8 cellular contexts compared by ENCODE assay signal in genomic region chr12:48788852-48789775, GRCh38. TPM values are rescaled to one million over a fixed set of nuclear protein-coding genes. Genes with fewer than 3 reads are reported as not detected.
DNase-seq lines count a peak whose midpoint lies in the region; ATAC-seq, FAIRE-seq and TF ChIP-seq lines count a peak whose summit lies in the region.

ADCY6 (minus strand) TSS chr12:48789089; CDS start chr12:48783434, 5,655 bp downstream.

- H3K27ac ChIP-seq in PC-3 (ENCODE audit: low read length) (no peak within 1 kb of the TSS), keratinocyte (ENCODE audit: control insufficient read depth, insufficient read depth, low read length) (peak within 1 kb of the TSS; percentile 56), skeletal muscle tissue (ENCODE audit: low read depth, low read length) (peak within 1 kb of the TSS; percentile 79)

- H3K27me3 Mint-ChIP-seq in Caco-2 (ENCODE audit: insufficient read depth, unreplicated experiment): no peaks in the 10 kb centered on the region

- H3K9me3 ChIP-seq in Caco-2 (no peaks in the 10 kb centered on the region), PC-3 (ENCODE audit: low read length) (no peaks in the 10 kb centered on the region), keratinocyte (ENCODE audit: control insufficient read depth, low read depth, low read length) (no peaks in the 10 kb centered on the region), skeletal muscle tissue (ENCODE audit: control insufficient read depth in 3 of 3, low read length in 3 of 3) (no peaks in the 10 kb centered on the region)

- ATAC-seq in PC-3 (peak; percentile 88), HG03442 (IDR thresholded peaks at IDR 0.05; ENCODE audit: unreplicated experiment) (no peak), GM21526 (IDR thresholded peaks at IDR 0.05; ENCODE audit: low FRiP score, unreplicated experiment) (no peak)

- TF ChIP-seq CTCF in Caco-2 (IDR thresholded peaks at IDR 0.05; ENCODE audit: insufficient read depth in 1 of 2, low read depth in 1 of 2, low read length in 1 of 2, severe bottlenecking in 1 of 2, unreplicated experiment in 1 of 2) (no peak), PC-3 (conservative IDR thresholded peaks at IDR 0.05; ENCODE audit: low read depth, low read length) (no peak), choroid plexus epithelial cell (conservative IDR thresholded peaks at IDR 0.05; ENCODE audit: low read depth, low read length) (no peak), keratinocyte (optimal IDR thresholded peaks at IDR 0.05 in 1 of 3, IDR thresholded peaks at IDR 0.05 in 1 of 3, conservative IDR thresholded peaks at IDR 0.05 in 1 of 3; ENCODE audit: extremely low read depth in 1 of 3, insufficient read depth in 2 of 3, low read length in 3 of 3) (peak in 1 of 3 experiments; percentile 20)

- H3K36me3 ChIP-seq in Caco-2 (ENCODE audit: control insufficient read depth, insufficient read depth, low read length): peaks cover 2% of the 10 kb centered on the region; the same call in 1 of the 2 replicates
- H3K36me3 ChIP-seq in PC-3 (ENCODE audit: low read depth, low read length): no peaks in the 10 kb centered on the region
- no peaks in the 10 kb centered on the region for H3K36me3 ChIP-seq in keratinocyte (ENCODE audit: control insufficient read depth in 2 of 2, extremely low read depth in 1 of 2, insufficient read depth in 2 of 2, low read length in 2 of 2)
- no peaks in the 10 kb centered on the region for H3K36me3 ChIP-seq in skeletal muscle tissue (ENCODE audit: control insufficient read depth in 3 of 3, insufficient read depth in 3 of 3, low read length in 3 of 3)

- H3F3A ChIP-seq in PC-3 (ENCODE audit: low read length, unreplicated experiment): no peaks in the 10 kb centered on the region

- no peaks in the 10 kb centered on the region for H3K27me3 ChIP-seq in Caco-2 (replicated peaks; ENCODE audit: control insufficient read depth, insufficient read depth, low read length)
- H3K27me3 ChIP-seq in PC-3 (ENCODE audit: low read length): no peaks in the 10 kb centered on the region
- H3K27me3 ChIP-seq in keratinocyte (ENCODE audit: control insufficient read depth, extremely low read depth, insufficient read depth, low read length): no peaks in the 10 kb centered on the region
- no peaks in the 10 kb centered on the region for H3K27me3 ChIP-seq in skeletal muscle tissue (ENCODE audit: control insufficient read depth in 3 of 3, insufficient read depth in 3 of 3, low read length in 3 of 3)

- no peaks in the 10 kb centered on the region for H3K9me3 Mint-ChIP-seq in Caco-2 (ENCODE audit: unreplicated experiment)

- dilution Hi-C loops in keratinocyte (cut with MboI; ENCODE audit: extremely low pct_ligation_motif_present, low sequenced_read_pairs): no loop called here

- H3K4me1 ChIP-seq in Caco-2 (peaks cover 29% of the 10 kb centered on the region), PC-3 (ENCODE audit: insufficient read depth, low read length) (peaks cover 16% of the 10 kb centered on the region), keratinocyte (ENCODE audit: control insufficient read depth, extremely low read depth, insufficient read depth, low read length) (peaks cover 13% of the 10 kb centered on the region), skeletal muscle tissue (ENCODE audit: control insufficient read depth in 3 of 3, insufficient read depth in 3 of 3, low read length in 3 of 3) (peaks cover 15 to 20% (median 17%) of the 10 kb centered on the region in 3 donors)

- FAIRE-seq in H54 (lab: Jason Lieb, UNC) (no peak), keratinocyte (lab: Jason Lieb, UNC) (no peak)

- BruUV-seq in Caco-2 (replicated peaks; lab: Mats Ljungman, UMichigan): no TSS peak
- no TSS peak for BruUV-seq in PC-3 (replicated peaks; lab: Mats Ljungman, UMichigan)

- peaks cover 38% of the 10 kb centered on the region for H3K79me2 ChIP-seq in PC-3 (ENCODE audit: low read length)
- peaks cover 6% of the 10 kb centered on the region for H3K79me2 ChIP-seq in keratinocyte (ENCODE audit: control insufficient read depth, insufficient read depth, low read length)

- H3K4me2 ChIP-seq in PC-3 (ENCODE audit: low read length) (peak within 1 kb of the TSS; percentile 100), keratinocyte (ENCODE audit: control insufficient read depth, extremely low read depth, insufficient read depth, low read depth, low read length) (peak within 1 kb of the TSS; percentile 88)

- POLR2A ChIA-PET in Caco-2 (lab: Charles Lee) (interaction anchor here (0.6 to 2.3 kb wide), 23 partner anchors 10 to 592 kb away, joined by 3 to 27 read pairs (median 5); partner anchors contain the start of genes ARF3, DDX23 and KANSL2), PC-3 (lab: Charles Lee; ENCODE audit: unreplicated experiment) (interaction anchor here (0.7 kb wide), 2 partner anchors 107 to 1101 kb away, joined by 6 to 10 read pairs; partner anchors contain the start of gene KANSL2)

- H3K4me3 ChIP-seq in Caco-2 (ENCODE audit: low read depth, low read length): peak within 1 kb of the TSS; percentile 88
- H3K4me3 ChIP-seq in PC-3 (ENCODE audit: low read length): peak within 1 kb of the TSS; percentile 99
- peak within 1 kb of the TSS; percentile 80 for H3K4me3 ChIP-seq in choroid plexus epithelial cell (ENCODE audit: low read depth, low read length)
- H3K4me3 ChIP-seq in keratinocyte (ENCODE audit: control insufficient read depth in 2 of 3, extremely low read depth in 1 of 3, insufficient read depth in 2 of 3, low read depth in 1 of 3, low read length in 3 of 3): peak within 1 kb of the TSS; percentile 71 to 88 (median 86)
- H3K4me3 ChIP-seq in skeletal muscle tissue (ENCODE audit: low read length in 3 of 3): peak within 1 kb of the TSS; percentile 77 to 88 (median 82)

- peak within 1 kb of the TSS; percentile 84 for H3K4me3 Mint-ChIP-seq in Caco-2 (ENCODE audit: unreplicated experiment)

- H2AFZ ChIP-seq in PC-3 (ENCODE audit: low read length) (peak within 1 kb of the TSS; percentile 100), keratinocyte (ENCODE audit: control insufficient read depth, low read length) (peak within 1 kb of the TSS; percentile 78)

- H3K27ac Mint-ChIP-seq in Caco-2 (ENCODE audit: unreplicated experiment): peak within 1 kb of the TSS; percentile 91

- no peaks in the 10 kb centered on the region for H3K9me2 ChIP-seq in PC-3 (replicated peaks; ENCODE audit: low read length)

- peaks cover 13% of the 10 kb centered on the region for H3K4me1 Mint-ChIP-seq in Caco-2 (ENCODE audit: low read depth, unreplicated experiment)

- H3K9ac ChIP-seq in PC-3 (ENCODE audit: low read length) (peak within 1 kb of the TSS; percentile 77), keratinocyte (ENCODE audit: control insufficient read depth, extremely low read depth, insufficient read depth, low read length) (peak within 1 kb of the TSS; percentile 72), skeletal muscle tissue (ENCODE audit: low read depth in 1 of 3, low read length in 3 of 3) (peak within 1 kb of the TSS; percentile 80 to 89 (median 87))

- intact Hi-C loops in Caco-2 (cut with micrococcal nuclease; ENCODE audit: unreplicated experiment): loop anchor here (1.0 kb wide), 2 partner anchors 25 to 31 kb away; no protein-coding TSS in a partner anchor
- intact Hi-C loops in PC-3 (cut with micrococcal nuclease): no loop called here

- H3K36me3 Mint-ChIP-seq in Caco-2 (ENCODE audit: insufficient read depth, unreplicated experiment): peaks cover 30% of the 10 kb centered on the region

- CTCF ChIA-PET in Caco-2 (lab: Charles Lee) (interaction anchor here (0.6 to 2.2 kb wide), 15 partner anchors 11 to 967 kb away, joined by 3 to 46 read pairs (median 6); partner anchors contain the start of gene CACNB3), PC-3 (lab: Charles Lee) (interaction anchor here (0.6 to 1.0 kb wide), 2 partner anchors 25 to 578 kb away, joined by 5 read pairs; no protein-coding TSS in a partner anchor)

- 0 out of 2 replicates have a peak, but pooled peaks have one; percentile 20 for TF ChIP-seq POLR2A in H54 (IDR thresholded peaks at IDR 0.05; ENCODE audit: low read depth, low read length)

- H4K20me1 ChIP-seq in PC-3 (ENCODE audit: low read length) (no peaks in the 10 kb centered on the region), keratinocyte (ENCODE audit: control insufficient read depth, extremely low read depth, insufficient read depth, low read length) (no peaks in the 10 kb centered on the region)

- DNase-seq in Caco-2: peak; percentile 94
- DNase-seq in H54 (ENCODE audit: insufficient read length, low spot score): peak; percentile 84
- DNase-seq in PC-3: peak; percentile 72
- DNase-seq in choroid plexus epithelial cell (ENCODE audit: low read depth): peak; percentile 75
- DNase-seq in keratinocyte (ENCODE audit: low read depth, low spot score): no peak

- H3K9me1 ChIP-seq in keratinocyte (ENCODE audit: control insufficient read depth, extremely low read depth, insufficient read depth, low read length): no peaks in the 10 kb centered on the region

RNA-seq across cellular contexts. Expression of gene ADCY6, which starts in this region (rescaled TPM):
- total RNA-seq in Caco-2 (2022): 89.8 and 92.9 TPM in 2 replicates
- 19.0 and 24.4 TPM in 2 replicates for total RNA-seq in PC-3 (2014; rRNA removed)
- polyA plus RNA-seq in keratinocyte: 11.9 to 22.8 TPM (median 13.2 TPM) in 3 replicates
- 3.7 TPM for polyA plus RNA-seq in keratinocyte (2011; ENCODE audit: low read depth)
- polyA plus RNA-seq in keratinocyte (2011; cell fraction: cytosol; rRNA removed): 6.5 and 8.2 TPM in 2 replicates
- polyA plus RNA-seq in keratinocyte (2011; cell fraction: nucleus; rRNA removed): 75.4 and 92.5 TPM in 2 replicates
- 10.8 and 11.2 TPM in 2 replicates for polyA plus RNA-seq in keratinocyte (2012; ENCODE audit: low replicate concordance)
- 22.8 to 33.8 TPM (median 32.9 TPM) in 3 replicates for polyA minus RNA-seq in keratinocyte
- polyA minus RNA-seq in keratinocyte (2011; cell fraction: cytosol; rRNA and poly(A)+ RNA removed): 19.2 TPM
- polyA minus RNA-seq in keratinocyte (2011; cell fraction: nucleus; rRNA and poly(A)+ RNA removed): 75.7 and 81.7 TPM in 2 replicates
- total RNA-seq in skeletal muscle tissue: 37.6 TPM
